ENCODE assay signal across 1 cellular context in the genomic region with DNA sequence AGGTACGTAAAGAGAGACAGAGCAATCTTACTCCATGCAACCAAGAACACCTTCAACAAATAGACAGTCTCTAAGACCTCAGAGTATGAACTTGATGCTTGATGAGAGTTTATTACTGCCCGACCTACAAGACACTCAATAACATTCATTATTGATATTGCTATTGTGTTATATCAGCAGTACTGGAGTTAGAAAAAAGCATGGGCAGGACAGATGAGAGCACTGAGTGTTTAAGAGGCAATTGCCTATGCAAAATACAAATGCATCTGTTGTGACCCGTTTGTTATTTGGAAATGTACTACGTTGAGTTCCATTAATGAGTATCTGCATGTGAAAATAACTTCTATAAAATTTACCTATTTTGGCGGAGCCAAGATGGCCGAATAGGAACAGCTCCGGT.
TF ChIP-seq lines count a peak whose summit lies in the region.

No MANE protein-coding gene starts in this region.

TF ChIP-seq in K562, 482 proteins besides CTCF, POLR2A, EP300 and RAD21:
- TF ChIP-seq HCFC1 (IDR thresholded peaks at IDR 0.05; ENCODE audit: low read depth, low read length) (no peak), PHF8 (IDR thresholded peaks at IDR 0.05; ENCODE audit: borderline replicate concordance, low read length) (no peak), PHB2 (IDR thresholded peaks at IDR 0.05; ENCODE audit: low read depth) (no peak), CEBPB (tag; IDR thresholded peaks at IDR 0.05) (no peak), ZNF280A (IDR thresholded peaks at IDR 0.05; ENCODE audit: low read depth, partially characterized antibody) (no peak), ADNP (tag; IDR thresholded peaks at IDR 0.05) (no peak), TAL1 (IDR thresholded peaks at IDR 0.05) (no peak), ZNF175 (CRISPR knock-in tag; IDR thresholded peaks at IDR 0.05; ENCODE audit: low read depth) (no peak), SNIP1 (IDR thresholded peaks at IDR 0.05; ENCODE audit: low read depth) (no peak), ETV1 (tag; conservative IDR thresholded peaks at IDR 0.05; ENCODE audit: low read depth) (no peak), XRCC3 (IDR thresholded peaks at IDR 0.05) (no peak), HDAC3 (IDR thresholded peaks at IDR 0.05; ENCODE audit: borderline replicate concordance, partially characterized antibody) (no peak), ZNF133 (CRISPR knock-in tag; IDR thresholded peaks at IDR 0.05) (no peak)
- TF ChIP-seq, protein P1, sequence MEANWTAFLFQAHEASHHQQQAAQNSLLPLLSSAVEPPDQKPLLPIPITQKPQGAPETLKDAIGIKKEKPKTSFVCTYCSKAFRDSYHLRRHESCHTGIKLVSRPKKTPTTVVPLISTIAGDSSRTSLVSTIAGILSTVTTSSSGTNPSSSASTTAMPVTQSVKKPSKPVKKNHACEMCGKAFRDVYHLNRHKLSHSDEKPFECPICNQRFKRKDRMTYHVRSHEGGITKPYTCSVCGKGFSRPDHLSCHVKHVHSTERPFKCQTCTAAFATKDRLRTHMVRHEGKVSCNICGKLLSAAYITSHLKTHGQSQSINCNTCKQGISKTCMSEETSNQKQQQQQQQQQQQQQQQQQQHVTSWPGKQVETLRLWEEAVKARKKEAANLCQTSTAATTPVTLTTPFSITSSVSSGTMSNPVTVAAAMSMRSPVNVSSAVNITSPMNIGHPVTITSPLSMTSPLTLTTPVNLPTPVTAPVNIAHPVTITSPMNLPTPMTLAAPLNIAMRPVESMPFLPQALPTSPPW (CRISPR knock-in tag; IDR thresholded peaks at IDR 0.05), result no peak
TF ChIP-seq in K562: peak in this region for 0.
